Comparison of ENCODE assay signal across 8 cellular contexts in genomic region chr9:133460405-133461175, GRCh38. TPM values are rescaled to one million over a fixed set of nuclear protein-coding genes. Genes with fewer than 3 reads are reported as not detected.
DNase-seq lines count a peak whose midpoint lies in the region; ATAC-seq and TF ChIP-seq lines count a peak whose summit lies in the region.

No MANE protein-coding gene starts in this region.

- H3K9me3 ChIP-seq in iPS DF 6.9 (ENCODE audit: control insufficient read depth, insufficient read depth, low read length) = no peaks in the 10 kb centered on the region

- no peaks in the 10 kb centered on the region; the same call in 1 of the 2 replicates for H3K36me3 ChIP-seq in iPS DF 6.9 (ENCODE audit: control insufficient read depth, insufficient read depth, low read length)

- intact Hi-C loops in sciatic nerve (cut with DNase I) = no loop called here

- H3K27ac ChIP-seq in angular gyrus (ENCODE audit: low read depth, low read length) = peak overlapping the region; percentile 94
- H3K27ac ChIP-seq in iPS DF 6.9 (ENCODE audit: low read length) = no peak overlapping the region

- TF ChIP-seq CTCF in GM13976 (IDR thresholded peaks at IDR 0.05; ENCODE audit: borderline replicate concordance, control extremely low read depth, extremely low read depth, insufficient read depth, missing control alignments) = no peak

- H3K27me3 ChIP-seq in iPS DF 6.9 (ENCODE audit: control insufficient read depth, insufficient read depth, low read length) = no peaks in the 10 kb centered on the region

- WGBS in iPS DF 6.9 (ENCODE audit: insufficient coverage, insufficient read length) = no CpG with 5 or more reads among the region's 30 CpGs

- H3K4me1 ChIP-seq in iPS DF 6.9 (ENCODE audit: control insufficient read depth, insufficient read depth, low read length) = peaks cover 3% of the 10 kb centered on the region; the same call in 1 of the 2 replicates

- H3K4me3 ChIP-seq in iPS DF 6.9 (ENCODE audit: low read length) = peak overlapping the region; percentile 67; the same call in 1 of the 2 replicates

- DNase-seq in ACHN (peak; percentile 17), GM13976 (ENCODE audit: low spot score) (peak; percentile 76), NCI-H2196 (lab: John Stamatoyannopoulos, UW; ENCODE audit: unreplicated experiment) (peak; percentile 90), iPS DF 6.9 (ENCODE audit: low read depth, low spot score) (no peak), sciatic nerve (ENCODE audit: low spot score) (peak; percentile 79), amniotic stem cell (lab: John Stamatoyannopoulos, UW) (no peak)

- in situ Hi-C loops in ACHN (cut with HindIII; ENCODE audit: low pct_ligation_motif_present, low pct_unique_long_range_greater_than_20kb, low sequenced_read_pairs) = no loop called here
- in situ Hi-C loops in GM13976 (cut with MboI; ENCODE audit: low sequenced_read_pairs, unreplicated experiment) = no loop called here

- peak; percentile 19 for ATAC-seq in HG02852 (IDR thresholded peaks at IDR 0.05; ENCODE audit: unreplicated experiment)
- peak; percentile 1 for ATAC-seq in sciatic nerve

RNA-seq across cellular contexts. Expression of gene CACFD1, which starts 0.8 kb away (rescaled TPM):
- total RNA-seq in sciatic nerve = 10.1 TPM

RNA-seq across cellular contexts. Expression of gene SLC2A6, which starts 18.3 kb away (rescaled TPM):
- total RNA-seq in sciatic nerve = 3.3 TPM

RNA-seq across cellular contexts. Expression of gene ADAMTS13, which starts 38.4 kb away (rescaled TPM):
- total RNA-seq in sciatic nerve = 4.6 TPM

RNA-seq across cellular contexts. Expression of gene REXO4, which starts 42.8 kb away (rescaled TPM):
- total RNA-seq in sciatic nerve = 23.8 TPM

Comparison
In these comparisons a context has a peak if more than half of its experiments do, and no peak if none do; other contexts are left out.
1. DNase-seq: peak in ACHN (single experiment), GM13976 (single experiment), NCI-H2196 (single experiment) and sciatic nerve (single experiment); none in iPS DF 6.9 (single experiment) and amniotic stem cell (single experiment).